Comparison of ENCODE assay signal across 8 cellular contexts in genomic region chr5:83473344-83474169, GRCh38. TPM values are rescaled to one million over a fixed set of nuclear protein-coding genes. Genes with fewer than 3 reads are reported as not detected.
DNase-seq lines count a peak whose midpoint lies in the region; ATAC-seq and TF ChIP-seq lines count a peak whose summit lies in the region.

No MANE protein-coding gene starts in this region.

- H3K9me3 ChIP-seq in WERI-Rb-1 (ENCODE audit: severe bottlenecking) = no peaks in the 10 kb centered on the region
- peaks cover 0 to 2% (median 0%) of the 10 kb centered on the region in 4 donors for H3K9me3 ChIP-seq in liver (ENCODE audit: control insufficient read depth in 4 of 4, low read length in 3 of 4)

- no peaks in the 10 kb centered on the region for H3K36me3 ChIP-seq in WERI-Rb-1
- H3K36me3 ChIP-seq in liver (ENCODE audit: control insufficient read depth in 4 of 4, insufficient read depth in 3 of 4, low read depth in 1 of 4, low read length in 3 of 4) = no peaks in the 10 kb centered on the region

- 3% methylated on average over 42 of the region's 42 CpGs for WGBS in liver

- H3K27me3 ChIP-seq in WERI-Rb-1 (ENCODE audit: insufficient read depth, low read depth, severe bottlenecking) = peaks cover 13% of the 10 kb centered on the region
- peaks cover 0 to 24% (median 7%) of the 10 kb centered on the region in 4 donors for H3K27me3 ChIP-seq in liver (ENCODE audit: control insufficient read depth in 4 of 4, insufficient read depth in 4 of 4, low read length in 3 of 4)

- peak; percentile 70 for ATAC-seq in GM18511 (IDR thresholded peaks at IDR 0.05; ENCODE audit: unreplicated experiment)
- ATAC-seq in HG03025 (IDR thresholded peaks at IDR 0.05; ENCODE audit: low FRiP score, unreplicated experiment) = peak; percentile 57

- TF ChIP-seq RAD21 in liver (IDR thresholded peaks at IDR 0.05) = peak; percentile 71 to 76

- H3K27ac ChIP-seq in WERI-Rb-1 (no peak overlapping the region), liver (ENCODE audit: low read depth in 1 of 2, low read length in 2 of 2) (no peak overlapping the region)

- no peak overlapping the region for H3K9ac ChIP-seq in liver (ENCODE audit: low read depth in 1 of 2, low read length in 2 of 2)

- DNase-seq in AG08395 (ENCODE audit: low spot score) (peak; percentile 91), NCI-H2081 treated with DMSO at 0.1 percent for 48 hours (lab: John Stamatoyannopoulos, UW) (peak; percentile 11), WERI-Rb-1 (peak; percentile 96)
- DNase-seq in effector CD8-positive, alpha-beta T cell (lab: John Stamatoyannopoulos, UW) = peak; percentile 6
- DNase-seq in stimulated activated CD4-positive, alpha-beta T cell treated with anti-CD3 and anti-CD28 coated beads, Interleukin-2, amount 100 ng/mL, for 4 hours (ENCODE audit: low read depth) = peak; percentile 13

- peaks cover 11 to 34% (median 22%) of the 10 kb centered on the region in 4 donors for H3K4me1 ChIP-seq in liver (ENCODE audit: control insufficient read depth in 4 of 4, insufficient read depth in 4 of 4, low read length in 3 of 4)

- H3K4me3 ChIP-seq in WERI-Rb-1 (ENCODE audit: low read depth, low read length) (peak overlapping the region; percentile 64), liver (ENCODE audit: low read depth in 1 of 3, low read length in 3 of 3) (peak overlapping the region in 2 of 3 donors; percentile 20 to 47)

- TF ChIP-seq CTCF in WERI-Rb-1 (IDR thresholded peaks at IDR 0.05; ENCODE audit: low read depth, low read length) (peak; percentile 68), liver (IDR thresholded peaks at IDR 0.05; ENCODE audit: low read depth, low read length, missing input control) (peak; percentile 42)

TF ChIP-seq in liver, 16 proteins besides CTCF, POLR2A, EP300 and RAD21:
- TF ChIP-seq GABPA (IDR thresholded peaks at IDR 0.05 in 1 of 2, conservative IDR thresholded peaks at IDR 0.05 in 1 of 2) = no peak
- TF ChIP-seq MAX (IDR thresholded peaks at IDR 0.05) = peak; percentile 8
TF ChIP-seq in liver: peak in this region for 1.

RNA-seq across cellular contexts. Expression of gene VCAN, which starts 2.0 kb away (rescaled TPM):
- total RNA-seq in liver = 10 to 100 TPM in 1 of 2 donors, 1 to 10 TPM in 1; 7.8 to 15.6 TPM
- polyA plus RNA-seq in liver = 1 to 10 TPM in 1 of 2 donors, under 1 TPM in 1; 0.97 to 1.9 TPM

Comparison
In these comparisons a context has a peak if more than half of its experiments do, and no peak if none do; other contexts are left out.
1. DNase-seq: peak in every context shown above with its lines; median percentile 96 in WERI-Rb-1; 91 in AG08395; 13 in stimulated activated CD4-positive, alpha-beta T cell treated with anti-CD3 and anti-CD28 coated beads, Interleukin-2, amount 100 ng/mL, for 4 hours; 11 in NCI-H2081 treated with DMSO at 0.1 percent for 48 hours; 6 in effector CD8-positive, alpha-beta T cell.